Comparison of ENCODE assay signal across 23 cellular contexts in the genomic region with DNA sequence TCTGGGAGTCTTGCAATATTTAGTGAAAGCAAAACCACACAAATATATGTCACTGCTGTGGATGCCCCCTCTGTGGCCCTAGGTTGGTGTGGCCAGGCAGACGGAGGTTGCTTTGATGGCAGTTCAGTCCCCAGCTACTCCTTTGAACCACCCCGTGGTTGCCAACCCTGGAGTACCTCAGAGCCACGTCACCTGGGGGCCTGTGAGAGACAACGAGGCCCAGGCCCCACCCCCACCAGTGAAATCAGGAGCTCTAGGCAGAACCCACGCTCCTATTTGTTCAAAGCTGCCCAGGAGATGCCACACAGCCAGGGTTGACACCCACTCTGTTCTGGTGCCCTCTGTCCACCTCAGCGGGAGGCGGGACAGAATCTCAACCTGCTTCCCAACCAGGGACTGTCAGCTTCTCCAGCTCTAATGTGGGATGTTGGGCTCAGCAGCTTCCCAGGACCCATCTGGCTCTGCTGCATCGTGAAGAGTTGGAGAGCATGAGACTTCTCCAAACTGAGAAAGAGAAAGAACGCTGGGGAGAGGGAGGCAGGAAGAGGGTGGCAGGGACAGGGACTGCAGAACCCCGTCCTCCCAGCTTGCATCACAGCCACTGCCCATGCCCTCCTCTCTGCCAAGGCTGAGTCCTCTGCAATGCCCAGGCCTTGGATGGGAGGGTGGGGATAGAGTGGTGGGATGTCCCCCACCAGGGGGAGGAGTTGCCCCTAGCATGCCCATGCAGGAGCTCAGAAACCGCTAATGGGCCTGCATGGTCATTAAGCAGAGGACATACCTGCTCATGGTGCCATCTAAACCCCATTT.
A peak's percentile ranks its signal among the peaks of the same experiment; 100 is the strongest.
DNase-seq lines count a peak whose midpoint lies in the region; ATAC-seq and TF ChIP-seq lines count a peak whose summit lies in the region.
"Had no signal": no experiment of that assay in that cellular context is flagged by ENCODE, and none has a peak within 500 bp of the region (broad histone marks: within the 10 kb centered on the region; RNA-seq: fewer than 3 reads in every experiment).

No MANE protein-coding gene starts in this region.

- CTCF ChIA-PET in CD8-positive, alpha-beta T cell (lab: Charles Lee) = interaction anchor here (1.0 to 2.2 kb wide), 2 partner anchors 13 to 138 kb away, joined by 3 to 5 read pairs; no protein-coding TSS in a partner anchor

- H3K4me3 ChIP-seq in CD8-positive, alpha-beta T cell (ENCODE audit: low read depth, low read length) = no peak overlapping the region
- no peak overlapping the region for H3K4me3 ChIP-seq in endodermal cell (ENCODE audit: low read length)
- H3K4me3 ChIP-seq: HAP-1, MG63, PC-9 had no signal

- H3K4me1 Mint-ChIP-seq in CD8-positive, alpha-beta T cell (ENCODE audit: low read depth) = peaks cover 2% of the 10 kb centered on the region
- H3K4me1 Mint-ChIP-seq in endodermal cell = peaks cover 4% of the 10 kb centered on the region
- H3K4me1 Mint-ChIP-seq: IgD-negative memory B cell had no signal

- ATAC-seq in CD8-positive, alpha-beta T cell = peak; percentile 46
- ATAC-seq in sciatic nerve (no peak), HG02610 (IDR thresholded peaks at IDR 0.05; ENCODE audit: unreplicated experiment) (no peak), SK-N-SH treated with all-trans-retinoic acid at 6 μM for 48 hours (no peak)

- no peak for TF ChIP-seq CTCF in CD8-positive, alpha-beta T cell (IDR thresholded peaks at IDR 0.05)
- no peak for TF ChIP-seq CTCF in endodermal cell (conservative IDR thresholded peaks at IDR 0.05)

- POLR2A ChIA-PET in CD8-positive, alpha-beta T cell (lab: Charles Lee) = no interaction called here

- no peak overlapping the region for H3K4me3 Mint-ChIP-seq in CD8-positive, alpha-beta T cell
- H3K4me3 Mint-ChIP-seq in endodermal cell = no peak overlapping the region
- H3K4me3 Mint-ChIP-seq: IgD-negative memory B cell had no signal

- intact Hi-C loops in CD8-positive, alpha-beta T cell (cut with DNase I, micrococcal nuclease) = no loop called here
- intact Hi-C loops in sciatic nerve (cut with DNase I) = no loop called here

- no peak overlapping the region for H3K27ac Mint-ChIP-seq in CD8-positive, alpha-beta T cell
- H3K27ac Mint-ChIP-seq in endodermal cell = no peak overlapping the region
- H3K27ac Mint-ChIP-seq: IgD-negative memory B cell had no signal

- no peak overlapping the region for H3K9ac ChIP-seq in endodermal cell (ENCODE audit: extremely low read depth, low read length, poor library complexity, severe bottlenecking)

- H3K36me3 ChIP-seq in CD8-positive, alpha-beta T cell (ENCODE audit: insufficient read depth, low read length) = no peaks in the 10 kb centered on the region
- no peaks in the 10 kb centered on the region for H3K36me3 ChIP-seq in endodermal cell (ENCODE audit: control insufficient read depth, insufficient read depth, low read length)
- H3K36me3 ChIP-seq: HAP-1, MG63 had no signal

- no peak overlapping the region for H3K27ac ChIP-seq in CD8-positive, alpha-beta T cell (ENCODE audit: low read depth, low read length)
- no peak overlapping the region for H3K27ac ChIP-seq in endodermal cell (ENCODE audit: low read depth, low read length)
- H3K27ac ChIP-seq: 22Rv1, C4-2B, PC-9 had no signal

- no peaks in the 10 kb centered on the region for H3K27me3 Mint-ChIP-seq in CD8-positive, alpha-beta T cell (ENCODE audit: low read depth)
- H3K27me3 Mint-ChIP-seq in endodermal cell (ENCODE audit: insufficient read depth) = peaks cover 2% of the 10 kb centered on the region

- H3K27me3 ChIP-seq in CD8-positive, alpha-beta T cell (ENCODE audit: insufficient read depth, low read length) = no peaks in the 10 kb centered on the region
- no peaks in the 10 kb centered on the region for H3K27me3 ChIP-seq in endodermal cell (ENCODE audit: control insufficient read depth, insufficient read depth, low read length, poor library complexity, severe bottlenecking)
- H3K27me3 ChIP-seq: MG63 had no signal

- peaks cover under 1% of the 10 kb centered on the region for H3K4me1 ChIP-seq in CD8-positive, alpha-beta T cell (ENCODE audit: insufficient read depth, low read length)
- H3K4me1 ChIP-seq in endodermal cell (ENCODE audit: control insufficient read depth, insufficient read depth, low read length) = no peaks in the 10 kb centered on the region
- H3K4me1 ChIP-seq: HAP-1 had no signal

- H3K9me3 Mint-ChIP-seq in CD8-positive, alpha-beta T cell = no peaks in the 10 kb centered on the region
- peaks cover 4% of the 10 kb centered on the region for H3K9me3 Mint-ChIP-seq in endodermal cell
- H3K9me3 Mint-ChIP-seq: IgD-negative memory B cell had no signal

- no peaks in the 10 kb centered on the region for H3K9me3 ChIP-seq in CD8-positive, alpha-beta T cell (ENCODE audit: low read length)
- no peaks in the 10 kb centered on the region for H3K9me3 ChIP-seq in endodermal cell (ENCODE audit: control insufficient read depth, low read length)
- H3K9me3 ChIP-seq: HAP-1, MG63 had no signal

- 91 to 92% methylated on average over 4 to 11 of the region's 11 CpGs for WGBS in endodermal cell (ENCODE audit: insufficient coverage in 1 of 2, insufficient read length in 1 of 2), 2 experiments

- peak; percentile 17 for DNase-seq in activated CD4-positive, CD25-positive, alpha-beta regulatory T cell treated with anti-CD3 and anti-CD28 coated beads, Interleukin-2, amount 50 U/mL, for 72 hours
- DNase-seq in activated CD4-positive, CD25-positive, alpha-beta regulatory T cell (lab: John Stamatoyannopoulos, UW) = no peak
- DNase-seq in CD8-positive, alpha-beta T cell = peak in 2 of 7 experiments; percentile 10 to 30
- DNase-seq in endodermal cell (peak; percentile 29), sciatic nerve (ENCODE audit: low spot score) (peak; percentile 48), dermis blood vessel endothelial cell (no peak)
- DNase-seq: AML-193, DMS 273 treated with DMSO at 0.1 percent for 48 hours, GDM1, Kasumi-1, MG63, NCI-H1092, NCI-H1436 treated with DMSO at 0.1 percent for 48 hours, NCI-H2029, NCI-H345, NCI-H524 treated with DMSO at 0.1 percent for 48 hours, PC-9 had no signal

- H3K36me3 Mint-ChIP-seq in CD8-positive, alpha-beta T cell = no peaks in the 10 kb centered on the region
- H3K36me3 Mint-ChIP-seq in endodermal cell (ENCODE audit: low read depth) = no peaks in the 10 kb centered on the region

TF ChIP-seq in SK-N-SH treated with all-trans-retinoic acid at 6 μM for 48 hours, 23 proteins besides CTCF, POLR2A, EP300 and RAD21:
- TF ChIP-seq ZNF70 (CRISPR knock-in tag; IDR thresholded peaks at IDR 0.05) (no peak), ZFP30 (CRISPR knock-in tag; IDR thresholded peaks at IDR 0.05) (no peak), TSHZ2 (CRISPR knock-in tag; IDR thresholded peaks at IDR 0.05) (no peak)

Comparison
In these comparisons a context has a peak if more than half of its experiments do, and no peak if none do; other contexts are left out.
1. DNase-seq: peak in activated CD4-positive, CD25-positive, alpha-beta regulatory T cell treated with anti-CD3 and anti-CD28 coated beads, Interleukin-2, amount 50 U/mL, for 72 hours (single experiment), endodermal cell (single experiment) and sciatic nerve (single experiment); none in activated CD4-positive, CD25-positive, alpha-beta regulatory T cell (0 of 4) and dermis blood vessel endothelial cell (single experiment).